37 cellular contexts compared by ENCODE assay signal in genomic region chr11:133160754-133161153, GRCh38.
DNase-seq lines count a peak whose midpoint lies in the region; ATAC-seq, FAIRE-seq and TF ChIP-seq lines count a peak whose summit lies in the region.
"Had no signal": no experiment of that assay in that cellular context is flagged by ENCODE, and none has a peak within 500 bp of the region (broad histone marks: within the 10 kb centered on the region; RNA-seq: fewer than 3 reads in every experiment).

No MANE protein-coding gene starts in this region.

- TF ChIP-seq EP300 in HepG2 (IDR thresholded peaks at IDR 0.05; ENCODE audit: low read depth in 2 of 2, low read length in 2 of 2): no peak
- no peak for TF ChIP-seq EP300 in HepG2 (CRISPR knock-in tag; IDR thresholded peaks at IDR 0.05; ENCODE audit: borderline replicate concordance)

- H3K27ac ChIP-seq in HepG2 (ENCODE audit: extremely low read length, insufficient read depth, low read length) (no peak overlapping the region), right lobe of liver (no peak overlapping the region), neuronal stem cell (replicated peaks; ENCODE audit: low read length) (no peak overlapping the region)
- H3K27ac ChIP-seq: 22Rv1; A549; BLaER1; BLaER1 treated with 17β-estradiol and CSF1 and Interleukin-3, amounts not matched to agents 10 nM and 100 nM; C4-2B had no signal

- H2AFZ ChIP-seq in HepG2 (ENCODE audit: low read length) (no peak overlapping the region), neuronal stem cell (ENCODE audit: low read length) (no peak overlapping the region)

- no peak for TF ChIP-seq RAD21 in HepG2 (CRISPR knock-in tag; IDR thresholded peaks at IDR 0.05)

- no peaks in the 10 kb centered on the region for H3K79me1 ChIP-seq in neuronal stem cell (ENCODE audit: low read depth, low read length)

- H4K8ac ChIP-seq in neuronal stem cell (ENCODE audit: low read depth, low read length): no peak overlapping the region

- H3K4me3 ChIP-seq in HepG2 (replicated peaks in 1 of 3; ENCODE audit: insufficient read depth in 1 of 3, low read depth in 2 of 3, low read length in 3 of 3) (no peak overlapping the region), right lobe of liver (no peak overlapping the region), neuronal stem cell (ENCODE audit: low read length in 2 of 2) (no peak overlapping the region)
- H3K4me3 ChIP-seq: A549; BLaER1; BLaER1 treated with 17β-estradiol and CSF1 and Interleukin-3, amounts not matched to agents 10 nM and 100 nM had no signal

- no peak overlapping the region for H3K23ac ChIP-seq in neuronal stem cell (ENCODE audit: low read depth, low read length, poor library complexity)

- peak overlapping the region; percentile 16 for H2BK15ac ChIP-seq in neuronal stem cell (ENCODE audit: low read length)

- no peak overlapping the region for H3K27ac Mint-ChIP-seq in stimulated activated effector memory CD8-positive, alpha-beta T cell treated with anti-CD3 and anti-CD28 coated beads, Interleukin-12 subunit alpha, Interleukin-12 subunit beta, amount 100 ng/mL, for 72 hours
- H3K27ac Mint-ChIP-seq in activated naive CD4-positive, alpha-beta T cell treated with anti-CD3 and anti-CD28 coated beads, Interleukin-2, amount 50 U/mL, for 72 hours: no peak overlapping the region
- H3K27ac Mint-ChIP-seq: B cell; CD4-positive, alpha-beta memory T cell; CD4-positive, alpha-beta T cell; CD4-positive, CD25-positive, alpha-beta regulatory T cell; CD8-positive, alpha-beta T cell had no signal

- H2BK12ac ChIP-seq in neuronal stem cell (ENCODE audit: low read length): no peak overlapping the region

- FAIRE-seq in HepG2 (lab: Jason Lieb, UNC): no peak
- FAIRE-seq: A204.1, A549, D721Med had no signal

- CTCF ChIA-PET in HepG2 (lab: Yijun Ruan, JAX; ENCODE audit: low intra/inter-chr PET ratio, low total read pairs): no interaction called here

- intact Hi-C loops in HepG2 (cut with micrococcal nuclease; ENCODE audit: unreplicated experiment): no loop called here
- intact Hi-C loops in right lobe of liver (cut with DNase I): no loop called here

- H3K18ac ChIP-seq in neuronal stem cell (ENCODE audit: low read length): no peak overlapping the region

- H3K4ac ChIP-seq in neuronal stem cell (ENCODE audit: low read length): no peak overlapping the region

- H3K27me3 ChIP-seq in HepG2 (ENCODE audit: control insufficient read depth in 1 of 2, insufficient read depth in 2 of 2, low read length in 2 of 2) (peaks cover 2 to 35% of the 10 kb centered on the region in 2 experiments; a peak in 4 of 5 replicates), right lobe of liver (no peaks in the 10 kb centered on the region), neuronal stem cell (ENCODE audit: control insufficient read depth in 3 of 3, insufficient read depth in 3 of 3, low read depth in 1 of 3, low read length in 3 of 3) (peaks cover 0 to 9% (median 0%) of the 10 kb centered on the region in 3 experiments)
- H3K27me3 ChIP-seq: BLaER1; BLaER1 treated with 17β-estradiol and CSF1 and Interleukin-3, amounts not matched to agents 10 nM and 100 nM had no signal

- no peaks in the 10 kb centered on the region for H3K9me3 Mint-ChIP-seq in stimulated activated effector memory CD8-positive, alpha-beta T cell treated with anti-CD3 and anti-CD28 coated beads, Interleukin-12 subunit alpha, Interleukin-12 subunit beta, amount 100 ng/mL, for 72 hours
- H3K9me3 Mint-ChIP-seq in activated naive CD4-positive, alpha-beta T cell treated with anti-CD3 and anti-CD28 coated beads, Interleukin-2, amount 50 U/mL, for 72 hours: peaks cover 0 to 2% of the 10 kb centered on the region in 2 donors
- H3K9me3 Mint-ChIP-seq: CD14-positive monocyte; CD4-positive, alpha-beta T cell; CD8-positive, alpha-beta T cell had no signal

- DNase-seq in HepG2 (ENCODE audit: low spot score) (no peak), right lobe of liver (no peak), SW480 (ENCODE audit: low spot score) (peak; percentile 57), neuronal stem cell (ENCODE audit: low spot score) (no peak), kidney tubule cell (ENCODE audit: low spot score) (no peak), cerebellum (ENCODE audit: low spot score) (no peak)
- no peak for DNase-seq in stimulated activated effector memory CD8-positive, alpha-beta T cell treated with anti-CD3 and anti-CD28 coated beads, Interleukin-12 subunit alpha, Interleukin-12 subunit beta, amount 100 ng/mL, for 72 hours (ENCODE audit: low spot score in 2 of 2)
- no peak for DNase-seq in activated naive CD4-positive, alpha-beta T cell treated with anti-CD3 and anti-CD28 coated beads, Interleukin-2, amount 50 U/mL, for 72 hours (ENCODE audit: low spot score in 2 of 2)
- DNase-seq: 8988T; ACHN; AML-193; BE2C; C1 segment of cervical spinal cord; Caco-2; Calu3; CD4-positive, alpha-beta memory T cell; CD4-positive, alpha-beta T cell; CD4-positive, CD25-positive, alpha-beta regulatory T cell; CD8-positive, alpha-beta memory T cell; CD8-positive, alpha-beta T cell; COR-L47; DMS 273 treated with DMSO at 0.1 percent for 48 hours; DMS153; DMS53; DMS79; DMS79 treated with DMSO at 0.1 percent for 48 hours; DND-41; EL had no signal

- no peaks in the 10 kb centered on the region for H3K9me3 ChIP-seq in HepG2 (ENCODE audit: low read length)
- H3K9me3 ChIP-seq in right lobe of liver: no peaks in the 10 kb centered on the region
- H3K9me3 ChIP-seq in neuronal stem cell (replicated peaks in 1 of 2; ENCODE audit: control insufficient read depth in 2 of 2, insufficient read depth in 1 of 2, low read depth in 1 of 2, low read length in 2 of 2): no peaks in the 10 kb centered on the region
- H3K9me3 ChIP-seq: A549; BE2C; BLaER1; BLaER1 treated with 17β-estradiol and CSF1 and Interleukin-3, amounts not matched to agents 10 nM and 100 nM; Caco-2 had no signal

- H2BK5ac ChIP-seq in neuronal stem cell (ENCODE audit: low read length): no peak overlapping the region

- POLR2A ChIA-PET in HepG2 (lab: Yijun Ruan, JAX): no interaction called here

- TF ChIP-seq CTCF in HepG2 (CRISPR knock-in tag; IDR thresholded peaks at IDR 0.05): no peak
- no peak for TF ChIP-seq CTCF in right lobe of liver (IDR thresholded peaks at IDR 0.05)

- TF ChIP-seq POLR2A in HepG2 (IDR thresholded peaks at IDR 0.05; ENCODE audit: insufficient read depth in 1 of 2, low read depth in 2 of 2, low read length in 2 of 2) (no peak), right lobe of liver (IDR thresholded peaks at IDR 0.05) (no peak)

- 1% methylated on average over 5 of the region's 7 CpGs for WGBS in HepG2 (ENCODE audit: low lambda C conversion rate)
- 49% methylated on average over 4 of the region's 7 CpGs for WGBS in right lobe of liver (ENCODE audit: insufficient coverage, low coverage, low lambda C conversion rate, missing lambda C conversion rate)
- no CpG with 5 or more reads among the region's 7 CpGs for WGBS in neuronal stem cell (ENCODE audit: extremely low coverage in 2 of 2, insufficient read length in 2 of 2, insufficient replicate concordance in 1 of 2), 2 donors

- H2BK120ac ChIP-seq in neuronal stem cell (ENCODE audit: low read depth, low read length): no peak overlapping the region

- in situ Hi-C loops in HepG2 (cut with HindIII; ENCODE audit: extremely low pct_ligation_motif_present, low pct_unique_long_range_greater_than_20kb): no loop called here

- H3K4me1 ChIP-seq in HepG2 (ENCODE audit: insufficient read depth, low read length) (peaks cover 6% of the 10 kb centered on the region; the same call in 1 of the 2 replicates), right lobe of liver (no peaks in the 10 kb centered on the region), neuronal stem cell (ENCODE audit: control insufficient read depth in 2 of 2, insufficient read depth in 1 of 2, low read depth in 1 of 2, low read length in 2 of 2) (peaks cover 0 to 5% of the 10 kb centered on the region in 2 donors)
- H3K4me1 ChIP-seq: A549; BE2C; BLaER1; BLaER1 treated with 17β-estradiol and CSF1 and Interleukin-3, amounts not matched to agents 10 nM and 100 nM had no signal

- no peaks in the 10 kb centered on the region for H3K36me3 Mint-ChIP-seq in stimulated activated effector memory CD8-positive, alpha-beta T cell treated with anti-CD3 and anti-CD28 coated beads, Interleukin-12 subunit alpha, Interleukin-12 subunit beta, amount 100 ng/mL, for 72 hours
- H3K36me3 Mint-ChIP-seq in activated naive CD4-positive, alpha-beta T cell treated with anti-CD3 and anti-CD28 coated beads, Interleukin-2, amount 50 U/mL, for 72 hours: no peaks in the 10 kb centered on the region
- H3K36me3 Mint-ChIP-seq: CD14-positive monocyte; CD4-positive, alpha-beta memory T cell; CD4-positive, CD25-positive, alpha-beta regulatory T cell; CD8-positive, alpha-beta memory T cell; CD8-positive, alpha-beta T cell had no signal

- no peak overlapping the region for H3K9ac ChIP-seq in HepG2 (ENCODE audit: insufficient read depth, low read depth, low read length)
- no peak overlapping the region for H3K9ac ChIP-seq in neuronal stem cell (ENCODE audit: low read depth, low read length, poor library complexity)
- H3K9ac ChIP-seq: BLaER1; BLaER1 treated with 17β-estradiol and CSF1 and Interleukin-3, amounts not matched to agents 10 nM and 100 nM had no signal

- H4K20me1 ChIP-seq in HepG2 (ENCODE audit: insufficient read depth, low read length): no peaks in the 10 kb centered on the region
- H4K20me1 ChIP-seq: BLaER1; BLaER1 treated with 17β-estradiol and CSF1 and Interleukin-3, amounts not matched to agents 10 nM and 100 nM had no signal

- no peak overlapping the region for H3K14ac ChIP-seq in neuronal stem cell (ENCODE audit: low read length)

- H3K4me1 Mint-ChIP-seq in stimulated activated effector memory CD8-positive, alpha-beta T cell treated with anti-CD3 and anti-CD28 coated beads, Interleukin-12 subunit alpha, Interleukin-12 subunit beta, amount 100 ng/mL, for 72 hours: no peaks in the 10 kb centered on the region
- H3K4me1 Mint-ChIP-seq: B cell; CD4-positive, CD25-positive, alpha-beta regulatory T cell; CD8-positive, alpha-beta memory T cell had no signal

- no peak overlapping the region for H3K4me3 Mint-ChIP-seq in stimulated activated effector memory CD8-positive, alpha-beta T cell treated with anti-CD3 and anti-CD28 coated beads, Interleukin-12 subunit alpha, Interleukin-12 subunit beta, amount 100 ng/mL, for 72 hours
- H3K4me3 Mint-ChIP-seq: B cell; CD14-positive monocyte; CD4-positive, alpha-beta memory T cell; CD4-positive, alpha-beta T cell; CD4-positive, CD25-positive, alpha-beta regulatory T cell; CD8-positive, alpha-beta memory T cell; CD8-positive, alpha-beta T cell had no signal

- H3K4me2 ChIP-seq in HepG2 (ENCODE audit: low read depth, low read length) (no peak overlapping the region), neuronal stem cell (ENCODE audit: insufficient read depth, low read length, poor library complexity, severe bottlenecking) (no peak overlapping the region)
- H3K4me2 ChIP-seq: A549; BLaER1; BLaER1 treated with 17β-estradiol and CSF1 and Interleukin-3, amounts not matched to agents 10 nM and 100 nM had no signal

- ATAC-seq in HepG2 (no peak), right lobe of liver (no peak)
- ATAC-seq in stimulated activated effector memory CD8-positive, alpha-beta T cell treated with anti-CD3 and anti-CD28 coated beads, Interleukin-12 subunit alpha, Interleukin-12 subunit beta, amount 100 ng/mL, for 72 hours: peak; percentile 29
- ATAC-seq in activated naive CD4-positive, alpha-beta T cell treated with anti-CD3 and anti-CD28 coated beads, Interleukin-2, amount 50 U/mL, for 72 hours: no peak
- ATAC-seq: A549; CD8-positive, alpha-beta T cell had no signal

- no peaks in the 10 kb centered on the region for H3K36me3 ChIP-seq in HepG2 (replicated peaks in 1 of 2; ENCODE audit: control insufficient read depth in 1 of 2, insufficient read depth in 2 of 2, low read length in 2 of 2)
- no peaks in the 10 kb centered on the region for H3K36me3 ChIP-seq in right lobe of liver
- no peaks in the 10 kb centered on the region for H3K36me3 ChIP-seq in neuronal stem cell (replicated peaks in 1 of 2; ENCODE audit: control insufficient read depth in 2 of 2, insufficient read depth in 2 of 2, low read length in 2 of 2)
- H3K36me3 ChIP-seq: BE2C; BLaER1; BLaER1 treated with 17β-estradiol and CSF1 and Interleukin-3, amounts not matched to agents 10 nM and 100 nM had no signal

- peak overlapping the region; percentile 40 for H4K91ac ChIP-seq in neuronal stem cell (ENCODE audit: low read depth, low read length, poor library complexity)

- H3K79me2 ChIP-seq in HepG2 (ENCODE audit: insufficient read depth, low read length): no peaks in the 10 kb centered on the region

- H2AK5ac ChIP-seq in neuronal stem cell (ENCODE audit: low read depth, low read length): no peak overlapping the region

- no TSS peak for BruUV-seq in HepG2 (replicated peaks; lab: Mats Ljungman, UMichigan)
